Comparison of ENCODE assay signal across 20 cellular contexts in genomic region chr19:33022472-33023116, GRCh38. TPM values are rescaled to one million over a fixed set of nuclear protein-coding genes. Genes with fewer than 3 reads are reported as not detected.
DNase-seq lines count a peak whose midpoint lies in the region; TF ChIP-seq lines count a peak whose summit lies in the region.
"Had no signal": no experiment of that assay in that cellular context is flagged by ENCODE, and none has a peak within 500 bp of the region (broad histone marks: within the 10 kb centered on the region; RNA-seq: fewer than 3 reads in every experiment).

No MANE protein-coding gene starts in this region.

- H3F3A ChIP-seq in DOHH2 (ENCODE audit: control insufficient read depth, insufficient read depth) = no peaks in the 10 kb centered on the region

- H3K9ac ChIP-seq in endodermal cell (ENCODE audit: extremely low read depth, low read length, poor library complexity, severe bottlenecking) = no peak overlapping the region

- no peaks in the 10 kb centered on the region for H3K9me2 ChIP-seq in DOHH2 (replicated peaks; ENCODE audit: control insufficient read depth, low read length)

- H3K27me3 ChIP-seq in DOHH2 (ENCODE audit: control insufficient read depth, low read length) = no peaks in the 10 kb centered on the region
- H3K27me3 ChIP-seq in endodermal cell (ENCODE audit: control insufficient read depth, insufficient read depth, low read length, poor library complexity, severe bottlenecking) = no peaks in the 10 kb centered on the region

- TF ChIP-seq CTCF in DOHH2 (IDR thresholded peaks at IDR 0.05; ENCODE audit: low read depth, low read length, poor library complexity, severe bottlenecking) (peak; percentile 25), endodermal cell (conservative IDR thresholded peaks at IDR 0.05) (peak; percentile 81)

- no peaks in the 10 kb centered on the region for H3K79me2 ChIP-seq in DOHH2 (ENCODE audit: control insufficient read depth, low read length)

- no peaks in the 10 kb centered on the region for H4K20me1 ChIP-seq in DOHH2 (ENCODE audit: control insufficient read depth, insufficient read depth, low read depth, low read length)

- peaks cover 9% of the 10 kb centered on the region for H3K4me1 Mint-ChIP-seq in endodermal cell
- no peaks in the 10 kb centered on the region for H3K4me1 Mint-ChIP-seq in T-helper 2 cell treated with Interferon-gamma antibody and Interleukin-4, amounts not matched to agents 5 μg/mL and 100 μg/mL, for 36 hours (ENCODE audit: low read depth)

- TF ChIP-seq EP300 in Ishikawa (IDR thresholded peaks at IDR 0.05; ENCODE audit: borderline replicate concordance) = no peak

- H3K4me3 Mint-ChIP-seq in endodermal cell = peak overlapping the region; percentile 38
- H3K4me3 Mint-ChIP-seq in T-helper 2 cell treated with Interferon-gamma antibody and Interleukin-4, amounts not matched to agents 5 μg/mL and 100 μg/mL, for 36 hours = no peak overlapping the region
- H3K4me3 Mint-ChIP-seq: stimulated activated naive CD8-positive, alpha-beta T cell treated with anti-CD3 and anti-CD28 coated beads, Interleukin-15, Interleukin-2, amounts not matched to agents 100 ng/mL and 50 ng/mL, for 24 hours; T-helper 1 cell treated with Interleukin-12 subunit alpha and Interleukin-12 subunit beta and Interleukin-4 antibody, amounts not matched to agents 30 μg/mL and 1 μg/mL, for 36 hours had no signal

- peak; percentile 6; the same call in 1 of the 2 replicates for TF ChIP-seq RAD21 in Ishikawa (IDR thresholded peaks at IDR 0.05; ENCODE audit: low read depth)

- H3K27me3 Mint-ChIP-seq in endodermal cell (ENCODE audit: insufficient read depth) = no peaks in the 10 kb centered on the region
- H3K27me3 Mint-ChIP-seq in T-helper 2 cell treated with Interferon-gamma antibody and Interleukin-4, amounts not matched to agents 5 μg/mL and 100 μg/mL, for 36 hours (ENCODE audit: low read depth) = no peaks in the 10 kb centered on the region
- H3K27me3 Mint-ChIP-seq: stimulated activated naive CD8-positive, alpha-beta T cell treated with anti-CD3 and anti-CD28 coated beads, Interleukin-15, Interleukin-2, amounts not matched to agents 100 ng/mL and 50 ng/mL, for 24 hours had no signal

- WGBS in endodermal cell (ENCODE audit: insufficient coverage in 1 of 2, insufficient read length in 1 of 2), 2 experiments = 36% methylated on average over 6 to 11 of the region's 11 CpGs

- H3K36me3 Mint-ChIP-seq in endodermal cell (ENCODE audit: low read depth) = peaks cover 51% of the 10 kb centered on the region
- no peaks in the 10 kb centered on the region for H3K36me3 Mint-ChIP-seq in T-helper 2 cell treated with Interferon-gamma antibody and Interleukin-4, amounts not matched to agents 5 μg/mL and 100 μg/mL, for 36 hours (ENCODE audit: low read depth)

- H3K36me3 ChIP-seq in DOHH2 (ENCODE audit: control insufficient read depth, low read length) (no peaks in the 10 kb centered on the region), endodermal cell (ENCODE audit: control insufficient read depth, insufficient read depth, low read length) (peaks cover 61% of the 10 kb centered on the region)

- H3K4me1 ChIP-seq in DOHH2 (ENCODE audit: control insufficient read depth, low read length) (no peaks in the 10 kb centered on the region), endodermal cell (ENCODE audit: control insufficient read depth, insufficient read depth, low read length) (peaks cover 3% of the 10 kb centered on the region)
- H3K4me1 ChIP-seq: psoas muscle had no signal

- H3K9me3 ChIP-seq in DOHH2 (ENCODE audit: control insufficient read depth, insufficient read depth, low read length) = no peaks in the 10 kb centered on the region
- peaks cover 1% of the 10 kb centered on the region for H3K9me3 ChIP-seq in endodermal cell (ENCODE audit: control insufficient read depth, low read length)
- H3K9me3 ChIP-seq: psoas muscle had no signal

- H3K27ac Mint-ChIP-seq in endodermal cell = peak overlapping the region; percentile 96
- no peak overlapping the region for H3K27ac Mint-ChIP-seq in T-helper 2 cell treated with Interferon-gamma antibody and Interleukin-4, amounts not matched to agents 5 μg/mL and 100 μg/mL, for 36 hours
- H3K27ac Mint-ChIP-seq: stimulated activated naive CD8-positive, alpha-beta T cell treated with anti-CD3 and anti-CD28 coated beads, Interleukin-15, Interleukin-2, amounts not matched to agents 100 ng/mL and 50 ng/mL, for 24 hours; T-helper 1 cell treated with Interleukin-12 subunit alpha and Interleukin-12 subunit beta and Interleukin-4 antibody, amounts not matched to agents 30 μg/mL and 1 μg/mL, for 36 hours had no signal

- H3K4me2 ChIP-seq in DOHH2 (ENCODE audit: low read length) = no peak overlapping the region

- peaks cover under 1% of the 10 kb centered on the region for H3K9me3 Mint-ChIP-seq in endodermal cell
- H3K9me3 Mint-ChIP-seq in T-helper 2 cell treated with Interferon-gamma antibody and Interleukin-4, amounts not matched to agents 5 μg/mL and 100 μg/mL, for 36 hours = no peaks in the 10 kb centered on the region
- H3K9me3 Mint-ChIP-seq: stimulated activated naive CD8-positive, alpha-beta T cell treated with anti-CD3 and anti-CD28 coated beads, Interleukin-15, Interleukin-2, amounts not matched to agents 100 ng/mL and 50 ng/mL, for 24 hours; T-helper 1 cell treated with Interleukin-12 subunit alpha and Interleukin-12 subunit beta and Interleukin-4 antibody, amounts not matched to agents 30 μg/mL and 1 μg/mL, for 36 hours had no signal

- DNase-seq in endodermal cell (peak; percentile 93), myocyte (ENCODE audit: low read depth) (peak; percentile 12), germinal center (ENCODE audit: low spot score) (no peak), NCI-H446 treated with DMSO at 0.1 percent for 48 hours (lab: John Stamatoyannopoulos, UW) (no peak)
- no peak for DNase-seq in stimulated activated CD4-positive, alpha-beta T cell treated with anti-CD3 and anti-CD28 coated beads, Interleukin-15, amount 100 ng/mL, for 24 hours
- no peak for DNase-seq in T-helper 2 cell treated with Interferon-gamma antibody and Interleukin-4, amounts not matched to agents 5 μg/mL and 100 μg/mL, for 36 hours (ENCODE audit: low spot score)
- DNase-seq: activated CD4-positive, CD25-positive, alpha-beta regulatory T cell treated with anti-CD3 and anti-CD28 coated beads, Interleukin-2, amount 50 U/mL, for 72 hours; activated effector memory CD4-positive, alpha-beta T cell treated with anti-CD3 and anti-CD28 coated beads, Interleukin-2, amount 50 U/mL, for 16 hours; erythroblast; left ventricle myocardium superior; MM.1S; NCI-H2081 treated with DMSO at 0.1 percent for 48 hours; NCI-H69; psoas muscle; RPMI8226 had no signal

- no peak overlapping the region for H3K4me3 ChIP-seq in DOHH2 (ENCODE audit: low read length)
- no peak overlapping the region for H3K4me3 ChIP-seq in endodermal cell (ENCODE audit: low read length)
- H3K4me3 ChIP-seq: coronary artery, psoas muscle had no signal

- H3K27ac ChIP-seq in DOHH2 (ENCODE audit: low read depth, low read length) = no peak overlapping the region
- no peak overlapping the region for H3K27ac ChIP-seq in endodermal cell (ENCODE audit: low read depth, low read length)
- H3K27ac ChIP-seq: coronary artery, psoas muscle had no signal

TF ChIP-seq in Ishikawa, 13 proteins besides CTCF, POLR2A, EP300 and RAD21:
- TF ChIP-seq TCF12 (IDR thresholded peaks at IDR 0.05; ENCODE audit: low read depth) (peak; percentile 46), ZBTB7A (IDR thresholded peaks at IDR 0.05; ENCODE audit: low read depth) (no peak), TEAD4 (IDR thresholded peaks at IDR 0.05) (peak; percentile 77), NFIC (IDR thresholded peaks at IDR 0.05) (0 out of 2 replicates have a peak, but pooled peaks have one; percentile 6), CREB1 (IDR thresholded peaks at IDR 0.05; ENCODE audit: low read depth) (no peak)
TF ChIP-seq in Ishikawa: peak in this region for 3.

RNA-seq across cellular contexts. Expression of gene RHPN2, which starts 42.1 kb away (rescaled TPM):
- total RNA-seq in endodermal cell (10 to 100 TPM; 52.0 to 53.2 TPM), myocyte (9.0 and 13.9 TPM in 2 replicates)
- 23.2 TPM for polyA plus RNA-seq in endodermal cell (2013, experiment 1 of 2)
- polyA plus RNA-seq in endodermal cell (2013, experiment 2 of 2) = 23.2 TPM
- 8.5 TPM for polyA plus RNA-seq in myocyte (2012)

RNA-seq across cellular contexts. Expression of gene FAAP24, which starts 50.6 kb away (rescaled TPM):
- total RNA-seq in endodermal cell (1 to 10 TPM; 4.6 to 5.4 TPM), myocyte (2.0 and 4.1 TPM in 2 replicates)
- polyA plus RNA-seq in endodermal cell (2013, experiment 1 of 2) = 3.8 TPM
- polyA plus RNA-seq in endodermal cell (2013, experiment 2 of 2) = 5.6 TPM
- 4.9 TPM for polyA plus RNA-seq in myocyte (2012)
- total RNA-seq: left ventricle myocardium superior had no signal

RNA-seq across cellular contexts. Expression of gene CEP89, which starts 50.8 kb away (rescaled TPM):
- total RNA-seq in endodermal cell (10 to 100 TPM; 35.6 to 40.4 TPM), myocyte (9.6 and 11.0 TPM in 2 replicates)
- polyA plus RNA-seq in endodermal cell (2013, experiment 1 of 2) = 25.6 TPM
- 26.5 TPM for polyA plus RNA-seq in endodermal cell (2013, experiment 2 of 2)
- 20.6 TPM for polyA plus RNA-seq in myocyte (2012)

RNA-seq across cellular contexts. Expression of gene GPATCH1, which starts 58.4 kb away (rescaled TPM):
- total RNA-seq in endodermal cell = 10 to 100 TPM; 10.1 to 11.2 TPM
- 10.5 TPM for polyA plus RNA-seq in endodermal cell (2013, experiment 1 of 2)
- polyA plus RNA-seq in endodermal cell (2013, experiment 2 of 2) = 8.8 TPM
- total RNA-seq in myocyte = 5.4 and 6.2 TPM in 2 replicates
- 4.9 TPM for polyA plus RNA-seq in myocyte (2012)

Comparison
In these comparisons a context has a peak if more than half of its experiments do, and no peak if none do; other contexts are left out.
1. DNase-seq: peak in endodermal cell (single experiment) and myocyte (single experiment); none in germinal center (single experiment), stimulated activated CD4-positive, alpha-beta T cell treated with anti-CD3 and anti-CD28 coated beads, Interleukin-15, amount 100 ng/mL, for 24 hours (single experiment), T-helper 2 cell treated with Interferon-gamma antibody and Interleukin-4, amounts not matched to agents 5 μg/mL and 100 μg/mL, for 36 hours (single experiment) and NCI-H446 treated with DMSO at 0.1 percent for 48 hours (single experiment).